In genomic region chr9:136588663-136589464, GRCh38 we compare ENCODE assay signal across 12 cellular contexts. TPM values are rescaled to one million over a fixed set of nuclear protein-coding genes. Genes with fewer than 3 reads are reported as not detected.
DNase-seq lines count a peak whose midpoint lies in the region; ATAC-seq, FAIRE-seq and TF ChIP-seq lines count a peak whose summit lies in the region.
"Had no signal": no experiment of that assay in that cellular context is flagged by ENCODE, and none has a peak within 500 bp of the region (broad histone marks: within the 10 kb centered on the region; RNA-seq: fewer than 3 reads in every experiment).

No MANE protein-coding gene starts in this region.

- no peak for TF ChIP-seq POLR2A in H54 (IDR thresholded peaks at IDR 0.05; ENCODE audit: low read depth, low read length)

- no peak for DNase-seq in activated naive CD4-positive, alpha-beta T cell treated with anti-CD3 and anti-CD28 coated beads, Interleukin-2, amount 50 U/mL, for 72 hours (ENCODE audit: low spot score in 2 of 2)
- no peak for DNase-seq in activated naive CD4-positive, alpha-beta T cell treated with anti-CD3 and anti-CD28 coated beads, Interleukin-2, amount 50 U/mL, for 16 hours
- no peak for DNase-seq in T-helper 17 cell
- DNase-seq in H54 (ENCODE audit: insufficient read length, low spot score): no peak
- DNase-seq in C1 segment of cervical spinal cord (lab: John Stamatoyannopoulos, UW): no peak
- DNase-seq: adrenal gland, NCI-H187 had no signal

- peak overlapping the region; percentile 39 to 92 for H3K27ac Mint-ChIP-seq in activated naive CD4-positive, alpha-beta T cell treated with anti-CD3 and anti-CD28 coated beads, Interleukin-2, amount 50 U/mL, for 72 hours
- H3K27ac Mint-ChIP-seq in T-helper 17 cell: no peak overlapping the region
- peak overlapping the region; percentile 21 for H3K27ac Mint-ChIP-seq in stimulated activated naive CD8-positive, alpha-beta T cell treated with anti-CD3 and anti-CD28 coated beads, Interleukin-15, Interleukin-2, amounts not matched to agents 100 ng/mL and 50 ng/mL, for 24 hours

- H3K36me3 ChIP-seq in iPS-20b (ENCODE audit: insufficient read depth, low read depth, low read length): no peaks in the 10 kb centered on the region
- H3K36me3 ChIP-seq: adrenal gland had no signal

- ATAC-seq in activated naive CD4-positive, alpha-beta T cell treated with anti-CD3 and anti-CD28 coated beads, Interleukin-2, amount 50 U/mL, for 72 hours: peak; percentile 63 to 73
- no peak for ATAC-seq in T-helper 17 cell
- ATAC-seq in HG02870 (IDR thresholded peaks at IDR 0.05; ENCODE audit: unreplicated experiment): no peak

- no peaks in the 10 kb centered on the region for H3K9me3 Mint-ChIP-seq in activated naive CD4-positive, alpha-beta T cell treated with anti-CD3 and anti-CD28 coated beads, Interleukin-2, amount 50 U/mL, for 72 hours
- no peaks in the 10 kb centered on the region for H3K9me3 Mint-ChIP-seq in stimulated activated naive CD8-positive, alpha-beta T cell treated with anti-CD3 and anti-CD28 coated beads, Interleukin-15, Interleukin-2, amounts not matched to agents 100 ng/mL and 50 ng/mL, for 24 hours

- H3K27me3 Mint-ChIP-seq in T-helper 17 cell: no peaks in the 10 kb centered on the region
- H3K27me3 Mint-ChIP-seq in stimulated activated naive CD8-positive, alpha-beta T cell treated with anti-CD3 and anti-CD28 coated beads, Interleukin-15, Interleukin-2, amounts not matched to agents 100 ng/mL and 50 ng/mL, for 24 hours: peaks cover 2% of the 10 kb centered on the region

- FAIRE-seq in H54 (lab: Jason Lieb, UNC): no peak
- FAIRE-seq: GM19239 had no signal

- H3K9ac ChIP-seq in iPS-20b (ENCODE audit: low read depth, low read length): peak overlapping the region; percentile 81; the same call in 1 of the 2 replicates

- H3K4me1 Mint-ChIP-seq in T-helper 17 cell: peaks cover 13% of the 10 kb centered on the region
- peaks cover 18% of the 10 kb centered on the region for H3K4me1 Mint-ChIP-seq in stimulated activated naive CD8-positive, alpha-beta T cell treated with anti-CD3 and anti-CD28 coated beads, Interleukin-15, Interleukin-2, amounts not matched to agents 100 ng/mL and 50 ng/mL, for 24 hours (ENCODE audit: low read depth)

- H3K27me3 ChIP-seq in iPS-20b (ENCODE audit: insufficient read depth, low read length): no peaks in the 10 kb centered on the region

- peak overlapping the region; percentile 33 for H3K4me3 Mint-ChIP-seq in T-helper 17 cell
- H3K4me3 Mint-ChIP-seq in stimulated activated naive CD8-positive, alpha-beta T cell treated with anti-CD3 and anti-CD28 coated beads, Interleukin-15, Interleukin-2, amounts not matched to agents 100 ng/mL and 50 ng/mL, for 24 hours: no peak overlapping the region

- H3K36me3 Mint-ChIP-seq in activated naive CD4-positive, alpha-beta T cell treated with anti-CD3 and anti-CD28 coated beads, Interleukin-2, amount 50 U/mL, for 72 hours: no peaks in the 10 kb centered on the region
- H3K36me3 Mint-ChIP-seq in T-helper 17 cell (ENCODE audit: low read depth): no peaks in the 10 kb centered on the region
- H3K36me3 Mint-ChIP-seq in stimulated activated naive CD8-positive, alpha-beta T cell treated with anti-CD3 and anti-CD28 coated beads, Interleukin-15, Interleukin-2, amounts not matched to agents 100 ng/mL and 50 ng/mL, for 24 hours (ENCODE audit: low read depth): no peaks in the 10 kb centered on the region

- peak overlapping the region; percentile 49 for H3K4me3 ChIP-seq in iPS-20b (ENCODE audit: low read length)
- H3K4me3 ChIP-seq: adrenal gland had no signal

- peaks cover 15% of the 10 kb centered on the region for H3K4me1 ChIP-seq in iPS-20b (ENCODE audit: insufficient read depth, low read length)

- no peaks in the 10 kb centered on the region for H3K9me3 ChIP-seq in T-helper 17 cell (ENCODE audit: control insufficient read depth, low read length, poor library complexity, severe bottlenecking)
- H3K9me3 ChIP-seq in iPS-20b (ENCODE audit: insufficient read depth, low read depth, low read length): no peaks in the 10 kb centered on the region
- H3K9me3 ChIP-seq: adrenal gland had no signal

- H3K27ac ChIP-seq in iPS-20b (ENCODE audit: low read length): peak overlapping the region; percentile 99
- H3K27ac ChIP-seq: adrenal gland, VCaP had no signal

RNA-seq across cellular contexts. Expression of gene NOTCH1, which starts 43.0 kb away (rescaled TPM):
- 10 to 100 TPM; 76.4 to 85.5 TPM for total RNA-seq in activated naive CD4-positive, alpha-beta T cell treated with anti-CD3 and anti-CD28 coated beads, Interleukin-2, amount 50 U/mL, for 72 hours
- 10 to 100 TPM; 31.7 to 37.5 TPM for total RNA-seq in T-helper 17 cell

Comparison
In these comparisons a context has a peak if more than half of its experiments do, and no peak if none do; other contexts are left out.
1. ATAC-seq: peak in activated naive CD4-positive, alpha-beta T cell treated with anti-CD3 and anti-CD28 coated beads, Interleukin-2, amount 50 U/mL, for 72 hours (2 of 2); none in T-helper 17 cell (single experiment) and HG02870 (single experiment).